Comparison of ENCODE assay signal across 8 cellular contexts in the genomic region with DNA sequence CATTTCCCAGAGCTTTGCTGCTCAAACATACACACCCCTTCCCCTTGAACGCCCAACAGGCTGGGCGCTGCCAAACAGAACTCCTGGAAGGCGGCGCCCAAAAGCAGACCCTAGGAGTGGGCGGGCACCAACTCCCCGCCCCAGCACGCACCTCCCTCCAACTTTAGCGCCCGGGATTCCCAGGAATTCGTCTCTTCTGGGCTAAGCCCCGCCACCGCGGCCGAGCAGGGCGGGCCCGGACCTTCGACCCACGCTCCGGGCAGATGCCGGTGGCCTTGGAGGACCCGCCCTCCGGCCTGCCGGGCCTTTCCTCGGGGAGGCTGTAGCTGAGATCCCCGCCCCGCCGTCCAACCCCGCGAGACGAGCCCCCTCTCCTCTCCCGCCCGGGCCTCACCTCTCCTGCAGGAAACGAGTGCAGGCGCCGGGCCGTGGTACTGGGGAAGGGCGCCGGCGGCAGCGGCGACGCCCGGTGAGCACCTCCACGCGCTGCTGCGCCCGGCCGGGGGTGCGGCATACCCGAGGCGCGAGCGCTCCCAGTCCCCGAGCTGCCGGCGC. TPM values are rescaled to one million over a fixed set of nuclear protein-coding genes. Genes with fewer than 3 reads are reported as not detected.
DNase-seq lines count a peak whose midpoint lies in the region; ATAC-seq and TF ChIP-seq lines count a peak whose summit lies in the region.

No MANE protein-coding gene starts in this region.

- ATAC-seq in HG02763 (IDR thresholded peaks at IDR 0.05; ENCODE audit: unreplicated experiment) (peak; percentile 36), right lobe of liver (peak; percentile 45 to 72 (median 62))

- H3K27ac ChIP-seq in right lobe of liver, result peak overlapping the region; percentile 90 to 95 (median 93)

- DNase-seq in AG08395 (ENCODE audit: low spot score) (peak; percentile 71), GM12864 (ENCODE audit: low read depth) (no peak), NCI-H1105 (lab: John Stamatoyannopoulos, UW) (peak; percentile 80), T-helper 22 cell (ENCODE audit: low read depth) (peak; percentile 20), ecto neural progenitor cell (ENCODE audit: low spot score) (peak; percentile 88), right lobe of liver (peak; percentile 79 to 86 (median 85)), stromal cell of bone marrow (ENCODE audit: low read depth) (peak; percentile 28)

- no peaks in the 10 kb centered on the region for H3K27me3 ChIP-seq in right lobe of liver

- TF ChIP-seq CTCF in GM12864 (IDR thresholded peaks at IDR 0.05; ENCODE audit: low read depth, low read length, missing control alignments) (no peak), right lobe of liver (IDR thresholded peaks at IDR 0.05) (no peak)

- H3K36me3 ChIP-seq in right lobe of liver, result no peaks in the 10 kb centered on the region

- H3K4me3 ChIP-seq in GM12864 (ENCODE audit: low read depth, low read length) (peak overlapping the region; percentile 96), right lobe of liver (peak overlapping the region; percentile 87 to 92 (median 88))

- WGBS in right lobe of liver (ENCODE audit: insufficient coverage, low coverage, low lambda C conversion rate, missing lambda C conversion rate), result 0% methylated on average over 3 of the region's 56 CpGs

- TF ChIP-seq POLR2A in right lobe of liver (IDR thresholded peaks at IDR 0.05), result no peak

- H3K9me3 ChIP-seq in right lobe of liver, result no peaks in the 10 kb centered on the region

- intact Hi-C loops in right lobe of liver (cut with DNase I), result no loop called here

- peaks cover 0 to 42% (median 5%) of the 10 kb centered on the region in 4 donors for H3K4me1 ChIP-seq in right lobe of liver

RNA-seq across cellular contexts. Expression of gene MCUR1, which starts 0.7 kb away (rescaled TPM):
- 10 to 100 TPM; 12.7 to 17.8 (median 15.2) TPM for total RNA-seq in right lobe of liver
